ENCODE assay signal across 8 cellular contexts in genomic region chr6:104940881-104941693, GRCh38. TPM values are rescaled to one million over a fixed set of nuclear protein-coding genes. Genes with fewer than 3 reads are reported as not detected.
DNase-seq lines count a peak whose midpoint lies in the region; ATAC-seq and TF ChIP-seq lines count a peak whose summit lies in the region.

No MANE protein-coding gene starts in this region.

- H4K20me1 ChIP-seq in fibroblast of lung (ENCODE audit: control insufficient read depth, extremely low read depth, insufficient read depth, low read length) (no peaks in the 10 kb centered on the region), neural cell (ENCODE audit: insufficient read depth) (no peaks in the 10 kb centered on the region)

- H3K4me1 ChIP-seq in fibroblast of lung (ENCODE audit: control insufficient read depth, extremely low read depth, insufficient read depth, low read length) (peaks cover 2% of the 10 kb centered on the region), urinary bladder (ENCODE audit: insufficient read depth) (no peaks in the 10 kb centered on the region)

- H3K27ac ChIP-seq in fibroblast of lung (ENCODE audit: insufficient read depth, low read length) (no peak overlapping the region), neural cell (ENCODE audit: low read length) (peak overlapping the region; percentile 94), urinary bladder (ENCODE audit: low read depth) (no peak overlapping the region)

- ATAC-seq in GM18502 (IDR thresholded peaks at IDR 0.05; ENCODE audit: poor library complexity, unreplicated experiment), result peak; percentile 89
- ATAC-seq in HG03135 (IDR thresholded peaks at IDR 0.05; ENCODE audit: unreplicated experiment), result peak; percentile 75
- peak; percentile 68 for ATAC-seq in activated CD8-positive, alpha-beta memory T cell treated with anti-CD3 and anti-CD28 coated beads, Interleukin-2, amount 10 ng/mL, durations not matched to agents 7 days and 5 days
- ATAC-seq in HG02840 (IDR thresholded peaks at IDR 0.05; ENCODE audit: low FRiP score, unreplicated experiment), result no peak

- H3K27me3 Mint-ChIP-seq in activated CD8-positive, alpha-beta memory T cell treated with anti-CD3 and anti-CD28 coated beads, Interleukin-2, amount 10 ng/mL, durations not matched to agents 7 days and 5 days, result peaks cover 44% of the 10 kb centered on the region

- TF ChIP-seq EP300 in neural cell (conservative IDR thresholded peaks at IDR 0.05; ENCODE audit: poor library complexity, severe bottlenecking), result peak; percentile 39

- H3K27ac Mint-ChIP-seq in activated CD8-positive, alpha-beta memory T cell treated with anti-CD3 and anti-CD28 coated beads, Interleukin-2, amount 10 ng/mL, durations not matched to agents 7 days and 5 days, result no peak overlapping the region

- DNase-seq in activated CD8-positive, alpha-beta memory T cell treated with anti-CD3 and anti-CD28 coated beads, Interleukin-2, amount 10 ng/mL, durations not matched to agents 7 days and 5 days, result peak; percentile 44
- DNase-seq in fibroblast of lung (ENCODE audit: low read depth in 2 of 2), result peak; percentile 36 to 44
- no peak for DNase-seq in hippocampal formation (lab: John Stamatoyannopoulos, UW)

- H3K79me2 ChIP-seq in fibroblast of lung (ENCODE audit: control insufficient read depth, insufficient read depth, low read length), result no peaks in the 10 kb centered on the region
- H3K79me2 ChIP-seq in neural cell (replicated peaks; ENCODE audit: insufficient read depth, low read length), result peaks cover 45% of the 10 kb centered on the region

- peak; percentile 76 for TF ChIP-seq RAD21 in neural cell (conservative IDR thresholded peaks at IDR 0.05)

- H3K36me3 ChIP-seq in fibroblast of lung (ENCODE audit: control insufficient read depth, insufficient read depth, low read length) (no peaks in the 10 kb centered on the region), neural cell (ENCODE audit: insufficient read depth, low read length) (no peaks in the 10 kb centered on the region), urinary bladder (ENCODE audit: insufficient read depth) (no peaks in the 10 kb centered on the region)

- H3K27me3 ChIP-seq in fibroblast of lung (ENCODE audit: control insufficient read depth, insufficient read depth, low read length) (peaks cover 16% of the 10 kb centered on the region), neural cell (ENCODE audit: insufficient read depth, low read depth, low read length) (no peaks in the 10 kb centered on the region)

- under 1% methylated on average over 103 of the region's 103 CpGs for WGBS in urinary bladder

- no peaks in the 10 kb centered on the region for H3K9me2 ChIP-seq in neural cell (ENCODE audit: insufficient read depth, low read length)

- TF ChIP-seq CTCF in fibroblast of lung (conservative IDR thresholded peaks at IDR 0.05 in 1 of 2, IDR thresholded peaks at IDR 0.05 in 1 of 2; ENCODE audit: low read depth in 1 of 2, low read length in 2 of 2) (peak; percentile 35 to 49), neural cell (IDR thresholded peaks at IDR 0.05; ENCODE audit: poor library complexity, severe bottlenecking) (peak; percentile 81)

- H3K9me3 ChIP-seq in fibroblast of lung (ENCODE audit: control insufficient read depth, insufficient read depth, low read depth, low read length) (no peaks in the 10 kb centered on the region), neural cell (ENCODE audit: low read length) (no peaks in the 10 kb centered on the region)

- H3K36me3 Mint-ChIP-seq in activated CD8-positive, alpha-beta memory T cell treated with anti-CD3 and anti-CD28 coated beads, Interleukin-2, amount 10 ng/mL, durations not matched to agents 7 days and 5 days, result peaks cover 7% of the 10 kb centered on the region

- peak overlapping the region; percentile 65 for H3K4me3 Mint-ChIP-seq in activated CD8-positive, alpha-beta memory T cell treated with anti-CD3 and anti-CD28 coated beads, Interleukin-2, amount 10 ng/mL, durations not matched to agents 7 days and 5 days

- H3K4me2 ChIP-seq in fibroblast of lung (ENCODE audit: extremely low read depth, insufficient read depth, low read length), result peak overlapping the region; percentile 80
- peak overlapping the region; percentile 88 for H3K4me2 ChIP-seq in neural cell (ENCODE audit: low read length)

- H3K4me1 Mint-ChIP-seq in activated CD8-positive, alpha-beta memory T cell treated with anti-CD3 and anti-CD28 coated beads, Interleukin-2, amount 10 ng/mL, durations not matched to agents 7 days and 5 days, result peaks cover 9% of the 10 kb centered on the region

- no peaks in the 10 kb centered on the region for H3F3A ChIP-seq in neural cell (ENCODE audit: insufficient read depth, low read length, poor library complexity, severe bottlenecking)

- no peaks in the 10 kb centered on the region for H3K9me3 Mint-ChIP-seq in activated CD8-positive, alpha-beta memory T cell treated with anti-CD3 and anti-CD28 coated beads, Interleukin-2, amount 10 ng/mL, durations not matched to agents 7 days and 5 days (ENCODE audit: low read depth)

- CTCF ChIA-PET in activated CD8-positive, alpha-beta memory T cell treated with anti-CD3 and anti-CD28 coated beads, Interleukin-2, amount 10 ng/mL, durations not matched to agents 7 days and 5 days (lab: Charles Lee), result no interaction called here

- H2AFZ ChIP-seq in fibroblast of lung (ENCODE audit: low read length) (peak overlapping the region; percentile 46), neural cell (ENCODE audit: low read depth, low read length) (peak overlapping the region; percentile 83)

- H3K9ac ChIP-seq in fibroblast of lung (ENCODE audit: insufficient read depth, low read length) (no peak overlapping the region), neural cell (ENCODE audit: low read length) (peak overlapping the region; percentile 90)

- H3K4me3 ChIP-seq in fibroblast of lung (replicated peaks in 1 of 4; ENCODE audit: control extremely low read depth in 1 of 4, insufficient read depth in 1 of 4, low read depth in 3 of 4, low read length in 4 of 4) (peak overlapping the region; percentile 30 to 51 (median 45)), neural cell (ENCODE audit: low read length) (peak overlapping the region; percentile 84), urinary bladder (ENCODE audit: low read depth, low read length) (peak overlapping the region; percentile 42)

TF ChIP-seq in neural cell, 6 proteins besides CTCF, POLR2A, EP300 and RAD21:
- TF ChIP-seq EZH2 (IDR thresholded peaks at IDR 0.05; ENCODE audit: borderline replicate concordance, insufficient read depth, low read length, poor library complexity, severe bottlenecking) (no peak), MXI1 (conservative IDR thresholded peaks at IDR 0.05; ENCODE audit: poor library complexity, severe bottlenecking) (peak; percentile 82), TAF1 (IDR thresholded peaks at IDR 0.05; ENCODE audit: low read depth) (peak; percentile 36), POLR2AphosphoS5 (IDR thresholded peaks at IDR 0.05) (peak; percentile 72), SMC3 (conservative IDR thresholded peaks at IDR 0.05; ENCODE audit: poor library complexity) (peak; percentile 81)
- TF ChIP-seq, protein P1, sequence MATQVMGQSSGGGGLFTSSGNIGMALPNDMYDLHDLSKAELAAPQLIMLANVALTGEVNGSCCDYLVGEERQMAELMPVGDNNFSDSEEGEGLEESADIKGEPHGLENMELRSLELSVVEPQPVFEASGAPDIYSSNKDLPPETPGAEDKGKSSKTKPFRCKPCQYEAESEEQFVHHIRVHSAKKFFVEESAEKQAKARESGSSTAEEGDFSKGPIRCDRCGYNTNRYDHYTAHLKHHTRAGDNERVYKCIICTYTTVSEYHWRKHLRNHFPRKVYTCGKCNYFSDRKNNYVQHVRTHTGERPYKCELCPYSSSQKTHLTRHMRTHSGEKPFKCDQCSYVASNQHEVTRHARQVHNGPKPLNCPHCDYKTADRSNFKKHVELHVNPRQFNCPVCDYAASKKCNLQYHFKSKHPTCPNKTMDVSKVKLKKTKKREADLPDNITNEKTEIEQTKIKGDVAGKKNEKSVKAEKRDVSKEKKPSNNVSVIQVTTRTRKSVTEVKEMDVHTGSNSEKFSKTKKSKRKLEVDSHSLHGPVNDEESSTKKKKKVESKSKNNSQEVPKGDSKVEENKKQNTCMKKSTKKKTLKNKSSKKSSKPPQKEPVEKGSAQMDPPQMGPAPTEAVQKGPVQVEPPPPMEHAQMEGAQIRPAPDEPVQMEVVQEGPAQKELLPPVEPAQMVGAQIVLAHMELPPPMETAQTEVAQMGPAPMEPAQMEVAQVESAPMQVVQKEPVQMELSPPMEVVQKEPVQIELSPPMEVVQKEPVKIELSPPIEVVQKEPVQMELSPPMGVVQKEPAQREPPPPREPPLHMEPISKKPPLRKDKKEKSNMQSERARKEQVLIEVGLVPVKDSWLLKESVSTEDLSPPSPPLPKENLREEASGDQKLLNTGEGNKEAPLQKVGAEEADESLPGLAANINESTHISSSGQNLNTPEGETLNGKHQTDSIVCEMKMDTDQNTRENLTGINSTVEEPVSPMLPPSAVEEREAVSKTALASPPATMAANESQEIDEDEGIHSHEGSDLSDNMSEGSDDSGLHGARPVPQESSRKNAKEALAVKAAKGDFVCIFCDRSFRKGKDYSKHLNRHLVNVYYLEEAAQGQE (IDR thresholded peaks at IDR 0.05; ENCODE audit: borderline replicate concordance), result peak; percentile 90

RNA-seq across cellular contexts. Expression of gene LIN28B, which starts 15.8 kb away (rescaled TPM):
- total RNA-seq in activated CD8-positive, alpha-beta memory T cell treated with anti-CD3 and anti-CD28 coated beads, Interleukin-2, amount 10 ng/mL, durations not matched to agents 7 days and 5 days, result not detected
- not detected in 2 replicates for total RNA-seq in fibroblast of lung
- polyA plus RNA-seq in fibroblast of lung, result not detected in 2 replicates
- not detected in 2 replicates for polyA plus RNA-seq in fibroblast of lung (2012)
- not detected in 2 replicates for polyA minus RNA-seq in fibroblast of lung (ENCODE audit: low replicate concordance)
- polyA plus RNA-seq in neural cell, result 17.4 and 19.1 TPM in 2 replicates
- 39.9 and 41.0 TPM in 2 replicates for polyA minus RNA-seq in neural cell
- total RNA-seq in urinary bladder, result 0.37 TPM
- polyA plus RNA-seq in urinary bladder, result not detected

Comparison
In these comparisons a context has a peak if more than half of its experiments do, and no peak if none do; other contexts are left out.
1. DNase-seq: peak in activated CD8-positive, alpha-beta memory T cell treated with anti-CD3 and anti-CD28 coated beads, Interleukin-2, amount 10 ng/mL, durations not matched to agents 7 days and 5 days (single experiment) and fibroblast of lung (2 of 2); none in hippocampal formation (0 of 2).
2. Peak in every context shown above with its lines, with median percentiles within 50 percentile points of each other: H3K4me3 ChIP-seq.